1 cellular context compared by ENCODE assay signal in genomic region chr14:23320584-23321571, GRCh38.
TF ChIP-seq lines count a peak whose summit lies in the region.

Gene PABPN1, plus strand, starts transcription at chr14:23321457. Its CDS starts 13 bp downstream, at chr14:23321470.

TF ChIP-seq in K562, 482 proteins besides CTCF, POLR2A, EP300 and RAD21 (continued from another document):
- TF ChIP-seq FOXP4 (CRISPR knock-in tag; IDR thresholded peaks at IDR 0.05; ENCODE audit: borderline replicate concordance) (no peak; the same call in 1 of the 2 replicates), PTBP1 (IDR thresholded peaks at IDR 0.05; ENCODE audit: low read depth, low read length) (no peak), ZC3H4 (CRISPR knock-in tag; IDR thresholded peaks at IDR 0.05; ENCODE audit: borderline replicate concordance) (no peak), SAFB (IDR thresholded peaks at IDR 0.05; ENCODE audit: borderline replicate concordance, low read depth, low read length) (no peak), ZNF316 (IDR thresholded peaks at IDR 0.05) (no peak), ARID4B (CRISPR knock-in tag; IDR thresholded peaks at IDR 0.05) (no peak; the same call in 1 of the 2 replicates), ATF6 (CRISPR knock-in tag; IDR thresholded peaks at IDR 0.05) (no peak), ZNF57 (CRISPR knock-in tag; IDR thresholded peaks at IDR 0.05) (no peak), ZNF318 (IDR thresholded peaks at IDR 0.05; ENCODE audit: borderline replicate concordance in 1 of 2, low read depth in 1 of 2) (no peak), FOXJ3 (CRISPR knock-in tag; IDR thresholded peaks at IDR 0.05) (no peak), MCM5 (IDR thresholded peaks at IDR 0.05; ENCODE audit: low read depth) (no peak), RHOXF2B (CRISPR knock-in tag; conservative IDR thresholded peaks at IDR 0.05) (peak; percentile 44; the same call in 1 of the 2 replicates), DACH1 (IDR thresholded peaks at IDR 0.05; ENCODE audit: partially characterized antibody) (no peak), ZSCAN32 (CRISPR knock-in tag; IDR thresholded peaks at IDR 0.05) (no peak), RNF2 (IDR thresholded peaks at IDR 0.05) (no peak), TEAD2 (tag; IDR thresholded peaks at IDR 0.05) (no peak), TFE3 (CRISPR knock-in tag; IDR thresholded peaks at IDR 0.05) (peak; percentile 99), KAT8 (IDR thresholded peaks at IDR 0.05; ENCODE audit: low read depth) (peak; percentile 90), THRA (IDR thresholded peaks at IDR 0.05) (no peak), NR1H2 (CRISPR knock-in tag; IDR thresholded peaks at IDR 0.05) (no peak), ZNF445 (CRISPR knock-in tag; IDR thresholded peaks at IDR 0.05; ENCODE audit: low read depth) (no peak), U2AF2 (optimal IDR thresholded peaks at IDR 0.05; ENCODE audit: low read depth, low read length) (no peak), HOXB6 (CRISPR knock-in tag; IDR thresholded peaks at IDR 0.05; ENCODE audit: borderline replicate concordance) (no peak), BCOR (IDR thresholded peaks at IDR 0.05) (no peak), TCF7L2 (IDR thresholded peaks at IDR 0.05; ENCODE audit: low read depth, low read length) (no peak), FOXO4 (CRISPR knock-in tag; IDR thresholded peaks at IDR 0.05) (0 out of 2 replicates have a peak, but pooled peaks have one; percentile 46), MBD2 (IDR thresholded peaks at IDR 0.05; ENCODE audit: borderline replicate concordance, low read depth) (peak; percentile 97), MEF2D (tag; conservative IDR thresholded peaks at IDR 0.05; ENCODE audit: low read depth) (no peak), IFI16 (CRISPR knock-in tag; IDR thresholded peaks at IDR 0.05) (no peak)
